Comparison of ENCODE assay signal across 1 cellular context in genomic region chr3:66407281-66408218, GRCh38.
TF ChIP-seq lines count a peak whose summit lies in the region.

No MANE protein-coding gene starts in this region.

TF ChIP-seq in HepG2, 621 proteins besides CTCF, POLR2A, EP300 and RAD21 (continued from another document):
- no peak for TF ChIP-seq ZNF18 (CRISPR knock-in tag; IDR thresholded peaks at IDR 0.05; ENCODE audit: insufficient replicate concordance)
- TF ChIP-seq SALL1 (CRISPR knock-in tag; IDR thresholded peaks at IDR 0.05): peak; percentile 60
- no peak for TF ChIP-seq FOXJ3 (CRISPR knock-in tag; IDR thresholded peaks at IDR 0.05; ENCODE audit: borderline replicate concordance)
- no peak for TF ChIP-seq CREM (IDR thresholded peaks at IDR 0.05)
- no peak for TF ChIP-seq CREM (CRISPR knock-in tag; IDR thresholded peaks at IDR 0.05)
- TF ChIP-seq AHDC1 (CRISPR knock-in tag; IDR thresholded peaks at IDR 0.05; ENCODE audit: borderline replicate concordance): no peak
- peak; percentile 28; the same call in 1 of the 2 replicates for TF ChIP-seq ZBTB38 (CRISPR knock-in tag; IDR thresholded peaks at IDR 0.05)
- no peak for TF ChIP-seq ZNF24 (IDR thresholded peaks at IDR 0.05)
- TF ChIP-seq SRSF1 (optimal IDR thresholded peaks at IDR 0.05; ENCODE audit: low read depth, low read length): no peak
- no peak for TF ChIP-seq MLX (CRISPR knock-in tag; IDR thresholded peaks at IDR 0.05)
- no peak for TF ChIP-seq ZBTB7A (CRISPR knock-in tag; IDR thresholded peaks at IDR 0.05)
- no peak for TF ChIP-seq HNF1B (CRISPR knock-in tag; IDR thresholded peaks at IDR 0.05)
- TF ChIP-seq MED1 (CRISPR knock-in tag; IDR thresholded peaks at IDR 0.05): peak; percentile 15; the same call in 1 of the 2 replicates
TF ChIP-seq in HepG2: peak in this region for 81.
